In the genomic region with DNA sequence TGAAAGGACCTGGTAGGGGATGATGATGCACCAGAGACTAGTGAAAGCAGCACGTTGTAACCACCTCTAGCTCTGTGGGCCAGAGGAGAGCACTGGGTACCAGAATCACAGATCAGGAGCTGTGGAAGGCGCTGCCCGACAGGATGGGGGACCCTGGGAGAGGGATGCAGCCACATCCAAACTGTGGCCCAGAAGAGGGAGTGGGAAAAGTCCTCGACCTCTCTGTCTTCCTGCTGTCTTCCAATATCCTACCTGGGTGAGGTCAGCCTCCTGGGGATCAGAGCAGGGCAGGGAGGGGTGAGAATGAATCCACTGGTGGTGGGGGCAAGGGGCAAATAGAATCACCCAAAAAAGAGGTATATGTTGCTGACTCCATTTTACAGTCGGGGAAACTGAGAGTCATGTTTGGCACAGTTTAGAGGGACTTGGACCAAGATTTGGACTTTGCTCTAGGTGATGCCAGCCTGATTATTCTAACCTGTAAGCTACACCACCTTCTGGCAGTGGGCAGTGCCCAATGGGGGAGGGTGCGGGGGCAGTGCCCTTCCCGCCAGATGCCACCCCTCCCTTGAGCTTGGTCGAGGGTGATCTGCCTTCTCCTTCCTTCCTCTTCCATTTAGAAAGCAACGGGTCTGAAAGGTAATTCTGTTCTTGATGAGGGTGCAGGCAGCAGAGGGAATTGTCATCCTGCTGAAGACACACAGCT, we compare ENCODE assay signal across 13 cellular contexts.
A peak's percentile ranks its signal among the peaks of the same experiment; 100 is the strongest.
DNase-seq lines count a peak whose midpoint lies in the region; ATAC-seq lines count a peak whose summit lies in the region.
"Had no signal": no experiment of that assay in that cellular context is flagged by ENCODE, and none has a peak within 500 bp of the region (broad histone marks: within the 10 kb centered on the region; RNA-seq: fewer than 3 reads in every experiment).

No MANE protein-coding gene starts in this region.

- peaks cover 48% of the 10 kb centered on the region for H3K4me1 Mint-ChIP-seq in activated T-helper 17 cell treated with anti-CD3 and anti-CD28 coated beads, Interleukin-2, amount 50 U/mL, for 72 hours
- peaks cover 34% of the 10 kb centered on the region for H3K4me1 Mint-ChIP-seq in memory B cell
- peaks cover 79 to 98% of the 10 kb centered on the region in 2 donors for H3K4me1 Mint-ChIP-seq in stimulated activated naive B cell treated with anti-CD40 and anti-IgM and Interleukin-4, amounts not matched to agents 10 μg/mL and 1 μg/mL and 100 μg/mL, for 72 hours

- peak; percentile 26 for DNase-seq in activated CD4-positive, CD25-positive, alpha-beta regulatory T cell treated with anti-CD3 and anti-CD28 coated beads, Interleukin-2, amount 50 U/mL, for 72 hours
- DNase-seq in activated CD4-positive, CD25-positive, alpha-beta regulatory T cell (lab: John Stamatoyannopoulos, UW): no peak
- DNase-seq in memory B cell (ENCODE audit: low spot score in 2 of 2) (no peak), MV-4-11 (lab: John Stamatoyannopoulos, UW) (no peak)
- no peak for DNase-seq in stimulated activated naive B cell treated with anti-CD40 and anti-IgM and Interleukin-4, amounts not matched to agents 10 μg/mL and 1 μg/mL and 100 μg/mL, for 72 hours
- DNase-seq in central memory CD4-positive, alpha-beta T cell: no peak
- DNase-seq: DMS79; effector memory CD8-positive, alpha-beta T cell; NCI-H187 treated with DMSO at 0.1 percent for 48 hours; stimulated activated CD4-positive, alpha-beta T cell treated with anti-CD3 and anti-CD28 coated beads, Interleukin-4, amount 100 ng/mL, for 1 hour had no signal

- ATAC-seq in activated T-helper 17 cell treated with anti-CD3 and anti-CD28 coated beads, Interleukin-2, amount 50 U/mL, for 72 hours (replicated peaks): no peak
- ATAC-seq in memory B cell (ENCODE audit: low read depth): no peak
- ATAC-seq in stimulated activated naive B cell treated with anti-CD40 and anti-IgM and Interleukin-4, amounts not matched to agents 10 μg/mL and 1 μg/mL and 100 μg/mL, for 72 hours (replicated peaks): no peak
- ATAC-seq in HG03159 (IDR thresholded peaks at IDR 0.05; ENCODE audit: unreplicated experiment): no peak
- ATAC-seq: effector memory CD8-positive, alpha-beta T cell had no signal

- peaks cover 8% of the 10 kb centered on the region for H3K27me3 Mint-ChIP-seq in activated T-helper 17 cell treated with anti-CD3 and anti-CD28 coated beads, Interleukin-2, amount 50 U/mL, for 72 hours
- H3K27me3 Mint-ChIP-seq in memory B cell: no peaks in the 10 kb centered on the region
- no peaks in the 10 kb centered on the region for H3K27me3 Mint-ChIP-seq in stimulated activated naive B cell treated with anti-CD40 and anti-IgM and Interleukin-4, amounts not matched to agents 10 μg/mL and 1 μg/mL and 100 μg/mL, for 72 hours
- H3K27me3 Mint-ChIP-seq: activated naive CD8-positive, alpha-beta T cell had no signal

- peak overlapping the region; percentile 73 for H3K4me3 Mint-ChIP-seq in activated T-helper 17 cell treated with anti-CD3 and anti-CD28 coated beads, Interleukin-2, amount 50 U/mL, for 72 hours
- H3K4me3 Mint-ChIP-seq in memory B cell: no peak overlapping the region
- peak overlapping the region; percentile 15 to 72 for H3K4me3 Mint-ChIP-seq in stimulated activated naive B cell treated with anti-CD40 and anti-IgM and Interleukin-4, amounts not matched to agents 10 μg/mL and 1 μg/mL and 100 μg/mL, for 72 hours
- H3K4me3 Mint-ChIP-seq: activated naive CD8-positive, alpha-beta T cell; effector memory CD8-positive, alpha-beta T cell had no signal

- peak overlapping the region; percentile 95 for H3K27ac Mint-ChIP-seq in activated T-helper 17 cell treated with anti-CD3 and anti-CD28 coated beads, Interleukin-2, amount 50 U/mL, for 72 hours
- peak overlapping the region; percentile 41 for H3K27ac Mint-ChIP-seq in memory B cell
- peak overlapping the region; percentile 95 for H3K27ac Mint-ChIP-seq in stimulated activated naive B cell treated with anti-CD40 and anti-IgM and Interleukin-4, amounts not matched to agents 10 μg/mL and 1 μg/mL and 100 μg/mL, for 72 hours
- H3K27ac Mint-ChIP-seq: activated naive CD8-positive, alpha-beta T cell; effector memory CD8-positive, alpha-beta T cell had no signal

- no peaks in the 10 kb centered on the region for H3K36me3 Mint-ChIP-seq in activated T-helper 17 cell treated with anti-CD3 and anti-CD28 coated beads, Interleukin-2, amount 50 U/mL, for 72 hours (ENCODE audit: low read depth)
- H3K36me3 Mint-ChIP-seq in memory B cell: no peaks in the 10 kb centered on the region
- peaks cover 0 to 5% of the 10 kb centered on the region in 2 donors for H3K36me3 Mint-ChIP-seq in stimulated activated naive B cell treated with anti-CD40 and anti-IgM and Interleukin-4, amounts not matched to agents 10 μg/mL and 1 μg/mL and 100 μg/mL, for 72 hours
- H3K36me3 Mint-ChIP-seq: activated naive CD8-positive, alpha-beta T cell had no signal

- no peaks in the 10 kb centered on the region for H3K9me3 Mint-ChIP-seq in activated T-helper 17 cell treated with anti-CD3 and anti-CD28 coated beads, Interleukin-2, amount 50 U/mL, for 72 hours
- no peaks in the 10 kb centered on the region for H3K9me3 Mint-ChIP-seq in memory B cell
- peaks cover 0 to 4% of the 10 kb centered on the region in 2 donors for H3K9me3 Mint-ChIP-seq in stimulated activated naive B cell treated with anti-CD40 and anti-IgM and Interleukin-4, amounts not matched to agents 10 μg/mL and 1 μg/mL and 100 μg/mL, for 72 hours
- H3K9me3 Mint-ChIP-seq: effector memory CD8-positive, alpha-beta T cell had no signal

Comparison
In these comparisons a context has a peak if more than half of its experiments do, and no peak if none do; other contexts are left out.
1. H3K27ac Mint-ChIP-seq: peak in every context shown above with its lines; median percentile 95 in activated T-helper 17 cell treated with anti-CD3 and anti-CD28 coated beads, Interleukin-2, amount 50 U/mL, for 72 hours; 95 in stimulated activated naive B cell treated with anti-CD40 and anti-IgM and Interleukin-4, amounts not matched to agents 10 μg/mL and 1 μg/mL and 100 μg/mL, for 72 hours; 41 in memory B cell.